Comparison of ENCODE assay signal across 9 cellular contexts in genomic region chr2:28155627-28156026, GRCh38.
DNase-seq lines count a peak whose midpoint lies in the region; ATAC-seq and TF ChIP-seq lines count a peak whose summit lies in the region.
"Had no signal": no experiment of that assay in that cellular context is flagged by ENCODE, and none has a peak within 500 bp of the region (broad histone marks: within the 10 kb centered on the region; RNA-seq: fewer than 3 reads in every experiment).

No MANE protein-coding gene starts in this region.

- intact Hi-C loops in Panc1 (cut with micrococcal nuclease; ENCODE audit: unreplicated experiment), result loop anchor here (10.0 kb wide), 1 partner anchor 239 kb away; the partner anchor contains the start of gene FOSL2

- in situ Hi-C loops in Panc1 (cut with HindIII; ENCODE audit: low pct_unique_long_range_greater_than_20kb, low sequenced_read_pairs), result no loop called here

- H3K27me3 ChIP-seq in Panc1 (ENCODE audit: control insufficient read depth, insufficient read depth, low read length), result no peaks in the 10 kb centered on the region

- peaks cover 7% of the 10 kb centered on the region; the same call in 1 of the 2 replicates for H3K4me1 ChIP-seq in Panc1 (ENCODE audit: control insufficient read depth, insufficient read depth, low read length)

- ATAC-seq in Panc1 (no peak), HG03565 (IDR thresholded peaks at IDR 0.05; ENCODE audit: unreplicated experiment) (no peak)
- no peak for ATAC-seq in stimulated activated naive CD8-positive, alpha-beta T cell treated with anti-CD3 and anti-CD28 coated beads, Interleukin-15, Interleukin-2, amounts not matched to agents 100 U/mL and 50 U/mL, for 24 hours

- DNase-seq in A172 (ENCODE audit: low spot score) (peak; percentile 40), Daoy (ENCODE audit: low read depth) (peak; percentile 46), Panc1 (ENCODE audit: low read depth, low spot score) (no peak), fibroblast of villous mesenchyme (ENCODE audit: low read depth) (no peak), NCI-H526 treated with DMSO at 0.1 percent for 48 hours (lab: John Stamatoyannopoulos, UW) (no peak), NCI-H187 treated with DMSO at 0.1 percent for 48 hours (lab: John Stamatoyannopoulos, UW) (no peak)
- DNase-seq in stimulated activated naive CD8-positive, alpha-beta T cell treated with anti-CD3 and anti-CD28 coated beads, Interleukin-15, Interleukin-2, amounts not matched to agents 100 U/mL and 50 U/mL, for 24 hours, result no peak
- DNase-seq: caudate nucleus had no signal

- peaks cover 13% of the 10 kb centered on the region; the same call in 1 of the 2 replicates for H3K9me3 ChIP-seq in Panc1 (ENCODE audit: control insufficient read depth, insufficient read depth, low read depth, low read length)

- CTCF ChIA-PET in Panc1 (lab: Charles Lee), result interaction anchor here (0.6 kb wide), 1 partner anchor 241 kb away, joined by 3 read pairs; no protein-coding TSS in a partner anchor

- no peak overlapping the region for H3K4me3 ChIP-seq in Panc1 (ENCODE audit: low read depth in 2 of 2, low read length in 2 of 2)
- H3K4me3 ChIP-seq in fibroblast of villous mesenchyme (ENCODE audit: low read depth, low read length), result no peak overlapping the region

- no peaks in the 10 kb centered on the region for H3K36me3 ChIP-seq in Panc1 (ENCODE audit: control insufficient read depth, insufficient read depth, low read length)

- TF ChIP-seq CTCF in Panc1 (IDR thresholded peaks at IDR 0.05) (peak; percentile 73), fibroblast of villous mesenchyme (IDR thresholded peaks at IDR 0.05; ENCODE audit: insufficient read depth, low read depth, low read length) (peak; percentile 65)

- BruUV-seq in Panc1 (replicated peaks; lab: Mats Ljungman, UMichigan), result no TSS peak

- POLR2A ChIA-PET in Panc1 (lab: Charles Lee), result interaction anchor here (0.6 kb wide), 1 partner anchor 47 kb away, joined by 3 read pairs; no protein-coding TSS in a partner anchor

- no peak overlapping the region for H3K27ac ChIP-seq in Panc1 (ENCODE audit: low read length)

Comparison
In these comparisons a context has a peak if more than half of its experiments do, and no peak if none do; other contexts are left out.
1. DNase-seq: peak in A172 (single experiment) and Daoy (single experiment); none in Panc1 (single experiment), fibroblast of villous mesenchyme (single experiment), NCI-H526 treated with DMSO at 0.1 percent for 48 hours (single experiment), NCI-H187 treated with DMSO at 0.1 percent for 48 hours (single experiment) and stimulated activated naive CD8-positive, alpha-beta T cell treated with anti-CD3 and anti-CD28 coated beads, Interleukin-15, Interleukin-2, amounts not matched to agents 100 U/mL and 50 U/mL, for 24 hours (single experiment).